In the genomic region with DNA sequence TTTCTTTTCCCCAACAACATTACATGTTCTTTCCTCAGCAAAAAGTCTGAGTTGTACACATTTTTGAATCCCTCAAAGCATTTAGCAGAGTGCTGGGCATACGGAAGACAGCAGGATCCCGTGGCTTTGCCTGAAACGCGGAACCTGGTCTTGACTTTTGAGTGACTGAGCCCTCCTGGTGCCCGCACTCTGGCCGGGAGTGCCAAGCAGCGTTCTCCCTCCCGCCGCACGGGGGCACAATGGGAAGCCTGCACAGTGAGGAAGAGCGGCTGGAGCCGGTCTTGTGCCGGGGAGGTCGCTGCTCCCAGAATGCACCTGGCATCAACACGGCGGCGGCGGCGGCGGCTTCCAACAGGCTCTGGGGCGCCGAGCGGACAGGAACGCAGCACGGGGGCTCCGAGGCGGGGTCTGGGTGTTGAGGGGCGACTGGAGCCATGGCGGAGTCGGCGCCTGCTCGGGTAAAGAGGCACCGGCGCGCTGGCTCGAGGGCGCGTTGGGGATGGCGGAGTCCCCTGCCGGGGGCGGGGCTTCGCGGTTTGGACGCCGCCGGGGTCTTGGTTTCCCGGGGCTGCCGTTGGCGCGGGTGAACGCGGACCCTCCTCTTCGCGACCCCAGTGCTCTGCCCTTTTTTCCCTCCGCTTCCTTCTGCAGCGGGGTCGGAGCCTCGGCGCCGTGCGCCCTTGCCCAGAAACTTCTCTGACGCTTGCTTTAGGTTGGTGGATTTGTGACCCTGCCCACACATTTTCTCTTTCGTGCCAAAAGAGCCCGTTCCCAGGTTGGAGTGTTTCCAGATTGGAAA, we compare ENCODE assay signal across 8 cellular contexts. TPM values are rescaled to one million over a fixed set of nuclear protein-coding genes. Genes with fewer than 3 reads are reported as not detected.
A peak's percentile ranks its signal among the peaks of the same experiment; 100 is the strongest.
DNase-seq lines count a peak whose midpoint lies in the region; ATAC-seq and TF ChIP-seq lines count a peak whose summit lies in the region.

A gene (plus strand): TSS at position 307 of the 799 bp plus-strand sequence. CDS start 128 bp downstream, at position 435.

- peaks cover 6% of the 10 kb centered on the region for H3K4me1 ChIP-seq in HUES48 (ENCODE audit: control insufficient read depth, insufficient read depth, low read length)
- H3K4me1 ChIP-seq in endodermal cell (ENCODE audit: control insufficient read depth, insufficient read depth, low read length), result no peaks in the 10 kb centered on the region

- H3K27me3 ChIP-seq in HUES48 (ENCODE audit: control insufficient read depth, insufficient read depth, low read length) (no peaks in the 10 kb centered on the region), endodermal cell (ENCODE audit: control insufficient read depth, insufficient read depth, low read length, poor library complexity, severe bottlenecking) (peaks cover 9% of the 10 kb centered on the region)

- CTCF ChIA-PET in Calu3 (lab: Charles Lee), result interaction anchor here (0.9 kb wide), 1 partner anchor 44 kb away, joined by 5 read pairs; a partner anchor contains a TSS

- intact Hi-C loops in Calu3 (cut with micrococcal nuclease; ENCODE audit: unreplicated experiment), result loop anchor here (2.0 kb wide), 2 partner anchors 45 to 95 kb away; a partner anchor contains a TSS

- WGBS in endodermal cell (ENCODE audit: insufficient coverage in 1 of 2, insufficient read length in 1 of 2), 2 experiments, result 0 to 3% methylated on average over 11 to 64 of the region's 64 CpGs

- no TSS peak for BruUV-seq in Calu3 (replicated peaks; lab: Mats Ljungman, UMichigan)

- peak; percentile 68 for TF ChIP-seq CTCF in Calu3 (IDR thresholded peaks at IDR 0.05; ENCODE audit: unreplicated experiment)
- peak; percentile 88 for TF ChIP-seq CTCF in endodermal cell (conservative IDR thresholded peaks at IDR 0.05)

- H3K9me3 ChIP-seq in HUES48 (ENCODE audit: control insufficient read depth, insufficient read depth, low read length), result no peaks in the 10 kb centered on the region
- H3K9me3 ChIP-seq in endodermal cell (ENCODE audit: control insufficient read depth, low read length), result peaks cover 10% of the 10 kb centered on the region

- H3K9me3 Mint-ChIP-seq in Calu3 (ENCODE audit: low read depth, unreplicated experiment), result peaks cover 6% of the 10 kb centered on the region
- peaks cover 12% of the 10 kb centered on the region for H3K9me3 Mint-ChIP-seq in endodermal cell

- peak within 1 kb of the TSS; percentile 97 for H3K4me3 ChIP-seq in HUES48 (ENCODE audit: low read depth, low read length)
- peak within 1 kb of the TSS; percentile 98 for H3K4me3 ChIP-seq in endodermal cell (ENCODE audit: low read length)

- DNase-seq in Calu3, result peak; percentile 97
- DNase-seq in NOMO-1 treated with dmso at 0.1 percent for 144 hours (lab: John Stamatoyannopoulos, UW; ENCODE audit: unreplicated experiment), result peak; percentile 76
- peak; percentile 74 to 79 (median 75) for DNase-seq in activated CD8-positive, alpha-beta memory T cell treated with anti-CD3 and anti-CD28 coated beads for 48 hours (ENCODE audit: low read depth in 2 of 3, low spot score in 2 of 3)
- peak; percentile 98 for DNase-seq in endodermal cell
- DNase-seq in midbrain (lab: John Stamatoyannopoulos, UW), result peak; percentile 93
- peak; percentile 74 to 82 for DNase-seq in stimulated activated CD8-positive, alpha-beta memory T cell treated with anti-CD3 and anti-CD28 coated beads, Interleukin-2, amount 100 ng/mL, for 1 hour (ENCODE audit: low read depth in 2 of 2)

- peak within 1 kb of the TSS; percentile 90 for H3K4me3 Mint-ChIP-seq in Calu3 (ENCODE audit: low read depth, unreplicated experiment)
- peak within 1 kb of the TSS; percentile 97 for H3K4me3 Mint-ChIP-seq in endodermal cell

- H3K9ac ChIP-seq in HUES48 (ENCODE audit: low read depth, low read length), result peak within 1 kb of the TSS; percentile 89
- peak within 1 kb of the TSS; percentile 92 for H3K9ac ChIP-seq in endodermal cell (ENCODE audit: extremely low read depth, low read length, poor library complexity, severe bottlenecking)

- peak; percentile 99 for ATAC-seq in GM21381 (IDR thresholded peaks at IDR 0.05; ENCODE audit: unreplicated experiment)

- H3K4me1 Mint-ChIP-seq in Calu3 (ENCODE audit: low read depth, unreplicated experiment), result peaks cover 28% of the 10 kb centered on the region
- peaks cover 6% of the 10 kb centered on the region for H3K4me1 Mint-ChIP-seq in endodermal cell

- no peaks in the 10 kb centered on the region for H3K36me3 ChIP-seq in HUES48 (ENCODE audit: control insufficient read depth, insufficient read depth, low read length)
- H3K36me3 ChIP-seq in endodermal cell (ENCODE audit: control insufficient read depth, insufficient read depth, low read length), result peaks cover 4% of the 10 kb centered on the region

- peak within 1 kb of the TSS; percentile 86 for H3K27ac ChIP-seq in HUES48 (ENCODE audit: low read depth, low read length)
- peak within 1 kb of the TSS; percentile 66 for H3K27ac ChIP-seq in endodermal cell (ENCODE audit: low read depth, low read length)

- peaks cover 31% of the 10 kb centered on the region for H3K36me3 Mint-ChIP-seq in Calu3 (ENCODE audit: insufficient read depth, unreplicated experiment)
- peaks cover 11% of the 10 kb centered on the region for H3K36me3 Mint-ChIP-seq in endodermal cell (ENCODE audit: low read depth)

- H3K27me3 Mint-ChIP-seq in Calu3 (ENCODE audit: unreplicated experiment) (no peaks in the 10 kb centered on the region), endodermal cell (ENCODE audit: insufficient read depth) (peaks cover 18% of the 10 kb centered on the region)

- peak within 1 kb of the TSS; percentile 97 for H3K27ac Mint-ChIP-seq in Calu3 (ENCODE audit: unreplicated experiment)
- H3K27ac Mint-ChIP-seq in endodermal cell, result peak within 1 kb of the TSS; percentile 97

RNA-seq across cellular contexts. Expression of the gene that starts here (rescaled TPM):
- total RNA-seq in Calu3 (2022) (17.2 and 18.5 TPM in 2 replicates), endodermal cell (10 to 100 TPM; 15.8 to 17.6 TPM)
- 12.5 TPM for polyA plus RNA-seq in endodermal cell (2013, experiment 1 of 2)
- polyA plus RNA-seq in endodermal cell (2013, experiment 2 of 2), result 12.9 TPM

Comparison
In these comparisons a context has a peak if more than half of its experiments do, and no peak if none do; other contexts are left out.
1. Peak in every context shown above with its lines: DNase-seq, ATAC-seq, H3K4me3 ChIP-seq and H3K27ac ChIP-seq.